ENCODE assay signal across 1 cellular context in genomic region chr7:2812119-2812487, GRCh38.
TF ChIP-seq lines count a peak whose summit lies in the region.

No MANE protein-coding gene starts in this region.

TF ChIP-seq in GM23338, 12 proteins besides CTCF, POLR2A, EP300 and RAD21 (continued from another document):
- TF ChIP-seq ZNF462 (CRISPR knock-in tag; IDR thresholded peaks at IDR 0.05) (no peak), REST (IDR thresholded peaks at IDR 0.05; ENCODE audit: unreplicated experiment) (no peak)
TF ChIP-seq in GM23338: peak in this region for 0.
